ENCODE assay signal across 1 cellular context in the genomic region with DNA sequence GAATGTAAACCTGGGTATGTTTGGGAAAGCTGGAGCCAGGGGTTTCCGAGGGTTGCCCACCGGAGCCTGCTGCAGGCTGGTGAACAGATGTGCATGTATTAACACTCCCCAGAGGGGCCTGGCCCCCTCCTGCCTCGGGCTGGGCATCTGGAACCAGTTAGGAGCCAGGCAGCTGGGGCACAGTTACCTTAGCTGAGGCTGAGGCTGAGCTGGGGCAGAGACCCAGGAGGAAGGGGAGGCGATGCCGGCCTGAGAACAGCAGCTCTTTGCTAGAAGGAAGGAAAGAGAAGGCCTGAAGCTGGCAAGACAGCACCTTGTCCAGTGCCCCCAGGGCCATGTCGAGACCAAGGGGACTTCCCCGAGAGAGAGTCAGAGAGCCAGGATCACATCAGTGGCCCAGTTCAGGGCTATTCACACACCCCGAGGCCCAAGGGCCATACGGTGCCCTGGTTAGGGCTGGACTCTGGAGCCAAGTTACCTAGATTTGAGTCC.
TF ChIP-seq lines count a peak whose summit lies in the region.

No MANE protein-coding gene starts in this region.

TF ChIP-seq in A549, 52 proteins besides CTCF, POLR2A, EP300 and RAD21 (continued from another document):
- TF ChIP-seq, protein P1, sequence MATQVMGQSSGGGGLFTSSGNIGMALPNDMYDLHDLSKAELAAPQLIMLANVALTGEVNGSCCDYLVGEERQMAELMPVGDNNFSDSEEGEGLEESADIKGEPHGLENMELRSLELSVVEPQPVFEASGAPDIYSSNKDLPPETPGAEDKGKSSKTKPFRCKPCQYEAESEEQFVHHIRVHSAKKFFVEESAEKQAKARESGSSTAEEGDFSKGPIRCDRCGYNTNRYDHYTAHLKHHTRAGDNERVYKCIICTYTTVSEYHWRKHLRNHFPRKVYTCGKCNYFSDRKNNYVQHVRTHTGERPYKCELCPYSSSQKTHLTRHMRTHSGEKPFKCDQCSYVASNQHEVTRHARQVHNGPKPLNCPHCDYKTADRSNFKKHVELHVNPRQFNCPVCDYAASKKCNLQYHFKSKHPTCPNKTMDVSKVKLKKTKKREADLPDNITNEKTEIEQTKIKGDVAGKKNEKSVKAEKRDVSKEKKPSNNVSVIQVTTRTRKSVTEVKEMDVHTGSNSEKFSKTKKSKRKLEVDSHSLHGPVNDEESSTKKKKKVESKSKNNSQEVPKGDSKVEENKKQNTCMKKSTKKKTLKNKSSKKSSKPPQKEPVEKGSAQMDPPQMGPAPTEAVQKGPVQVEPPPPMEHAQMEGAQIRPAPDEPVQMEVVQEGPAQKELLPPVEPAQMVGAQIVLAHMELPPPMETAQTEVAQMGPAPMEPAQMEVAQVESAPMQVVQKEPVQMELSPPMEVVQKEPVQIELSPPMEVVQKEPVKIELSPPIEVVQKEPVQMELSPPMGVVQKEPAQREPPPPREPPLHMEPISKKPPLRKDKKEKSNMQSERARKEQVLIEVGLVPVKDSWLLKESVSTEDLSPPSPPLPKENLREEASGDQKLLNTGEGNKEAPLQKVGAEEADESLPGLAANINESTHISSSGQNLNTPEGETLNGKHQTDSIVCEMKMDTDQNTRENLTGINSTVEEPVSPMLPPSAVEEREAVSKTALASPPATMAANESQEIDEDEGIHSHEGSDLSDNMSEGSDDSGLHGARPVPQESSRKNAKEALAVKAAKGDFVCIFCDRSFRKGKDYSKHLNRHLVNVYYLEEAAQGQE (IDR thresholded peaks at IDR 0.05) = no peak
- TF ChIP-seq TP53 (CRISPR knock-in tag; IDR thresholded peaks at IDR 0.05) = no peak
- no peak for TF ChIP-seq HEYL (CRISPR knock-in tag; IDR thresholded peaks at IDR 0.05)
- no peak for TF ChIP-seq CBX2 (IDR thresholded peaks at IDR 0.05; ENCODE audit: borderline replicate concordance, low read depth)
- TF ChIP-seq CHD2 (IDR thresholded peaks at IDR 0.05; ENCODE audit: low read length, partially characterized antibody) = no peak
- TF ChIP-seq, protein P2, sequence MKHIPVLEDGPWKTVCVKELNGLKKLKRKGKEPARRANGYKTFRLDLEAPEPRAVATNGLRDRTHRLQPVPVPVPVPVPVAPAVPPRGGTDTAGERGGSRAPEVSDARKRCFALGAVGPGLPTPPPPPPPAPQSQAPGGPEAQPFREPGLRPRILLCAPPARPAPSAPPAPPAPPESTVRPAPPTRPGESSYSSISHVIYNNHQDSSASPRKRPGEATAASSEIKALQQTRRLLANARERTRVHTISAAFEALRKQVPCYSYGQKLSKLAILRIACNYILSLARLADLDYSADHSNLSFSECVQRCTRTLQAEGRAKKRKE (CRISPR knock-in tag; IDR thresholded peaks at IDR 0.05; ENCODE audit: low read depth) = no peak
